7 cellular contexts compared by ENCODE assay signal in genomic region chrY:16454799-16455198, GRCh38.
"Had no signal": no experiment of that assay in that cellular context is flagged by ENCODE, and none has a peak within 500 bp of the region (broad histone marks: within the 10 kb centered on the region; RNA-seq: fewer than 3 reads in every experiment).

No MANE protein-coding gene starts in this region.

- H3K4me3 ChIP-seq: GM12878 had no signal

- DNase-seq: GDM1, GF-D8 had no signal

- FAIRE-seq: GM12878, GM12891, GM12892, GM18507, GM19239 had no signal

- ATAC-seq: GM12878 had no signal
